Comparison of ENCODE assay signal across 1 cellular context in genomic region chr11:65083834-65084597, GRCh38.
TF ChIP-seq lines count a peak whose summit lies in the region.

CDCA5 (minus strand) TSS chr11:65084040; CDS start chr11:65083978, 62 bp downstream.
ZFPL1 (plus strand) TSS chr11:65084222; CDS start chr11:65084699, 477 bp downstream.

TF ChIP-seq in HepG2, 621 proteins besides CTCF, POLR2A, EP300 and RAD21 (continued from another document and continues in another):
- TF ChIP-seq ZNF318 (CRISPR knock-in tag; IDR thresholded peaks at IDR 0.05) (no peak), HNF1A (IDR thresholded peaks at IDR 0.05; ENCODE audit: low read depth) (no peak), HNF1A (CRISPR knock-in tag; IDR thresholded peaks at IDR 0.05; ENCODE audit: borderline replicate concordance) (peak; percentile 69; the same call in 1 of the 2 replicates), KDM3A (CRISPR knock-in tag; IDR thresholded peaks at IDR 0.05; ENCODE audit: low read depth) (peak; percentile 46; the same call in 1 of the 2 replicates), ZBTB33 (CRISPR knock-in tag; IDR thresholded peaks at IDR 0.05) (peak; percentile 59; the same call in 1 of the 2 replicates), ZNF274 (CRISPR knock-in tag; IDR thresholded peaks at IDR 0.05) (0 out of 2 replicates have a peak, but pooled peaks have one; percentile 47), DRAP1 (CRISPR knock-in tag; IDR thresholded peaks at IDR 0.05) (peak; percentile 59; the same call in 1 of the 2 replicates), SIN3B (IDR thresholded peaks at IDR 0.05; ENCODE audit: low read length) (peak; percentile 100), FOXM1 (CRISPR knock-in tag; IDR thresholded peaks at IDR 0.05) (no peak), ZNF782 (CRISPR knock-in tag; IDR thresholded peaks at IDR 0.05; ENCODE audit: borderline replicate concordance) (no peak), GATAD1 (CRISPR knock-in tag; IDR thresholded peaks at IDR 0.05) (peak; percentile 100), NBN (conservative IDR thresholded peaks at IDR 0.05) (no peak), TCF12 (IDR thresholded peaks at IDR 0.05) (no peak), TCF12 (CRISPR knock-in tag; IDR thresholded peaks at IDR 0.05) (no peak), BRCA1 (CRISPR knock-in tag; IDR thresholded peaks at IDR 0.05) (0 out of 2 replicates have a peak, but pooled peaks have one; percentile 48), ZFP91 (CRISPR knock-in tag; IDR thresholded peaks at IDR 0.05; ENCODE audit: borderline replicate concordance) (peak; percentile 90; the same call in 1 of the 2 replicates), CENPT (CRISPR knock-in tag; IDR thresholded peaks at IDR 0.05; ENCODE audit: low read depth) (0 out of 2 replicates have a peak, but pooled peaks have one; percentile 38), ZNF451 (CRISPR knock-in tag; IDR thresholded peaks at IDR 0.05) (peak; percentile 78; the same call in 1 of the 2 replicates), HNF4G (IDR thresholded peaks at IDR 0.05; ENCODE audit: borderline replicate concordance, low read depth, low read length) (peak; percentile 0; the same call in 1 of the 2 replicates), HNF4G (CRISPR knock-in tag; IDR thresholded peaks at IDR 0.05; ENCODE audit: borderline replicate concordance, low read depth) (0 out of 2 replicates have a peak, but pooled peaks have one; percentile 25), MED1 (CRISPR knock-in tag; IDR thresholded peaks at IDR 0.05) (peak; percentile 73), GFI1 (CRISPR knock-in tag; IDR thresholded peaks at IDR 0.05; ENCODE audit: borderline replicate concordance) (no peak; the same call in 1 of the 2 replicates), ATF6 (CRISPR knock-in tag; conservative IDR thresholded peaks at IDR 0.05) (peak; percentile 36; the same call in 1 of the 2 replicates), ZNF10 (CRISPR knock-in tag; IDR thresholded peaks at IDR 0.05; ENCODE audit: borderline replicate concordance, low read depth) (no peak), ZNF567 (CRISPR knock-in tag; IDR thresholded peaks at IDR 0.05; ENCODE audit: borderline replicate concordance) (peak; percentile 81; the same call in 1 of the 2 replicates), FIP1L1 (IDR thresholded peaks at IDR 0.05; ENCODE audit: borderline replicate concordance, insufficient read depth, low read depth, low read length) (no peak), TFE3 (CRISPR knock-in tag; IDR thresholded peaks at IDR 0.05) (peak; percentile 25; the same call in 1 of the 2 replicates), IRF2 (CRISPR knock-in tag; IDR thresholded peaks at IDR 0.05) (peak; percentile 89), RNF2 (conservative IDR thresholded peaks at IDR 0.05; ENCODE audit: low read depth) (no peak), ZBTB3 (CRISPR knock-in tag; IDR thresholded peaks at IDR 0.05; ENCODE audit: borderline replicate concordance, low read depth) (peak; percentile 83; the same call in 1 of the 2 replicates), ZNF205 (CRISPR knock-in tag; IDR thresholded peaks at IDR 0.05) (peak; percentile 75), ZNF3 (CRISPR knock-in tag; IDR thresholded peaks at IDR 0.05) (no peak), HDAC1 (CRISPR knock-in tag; IDR thresholded peaks at IDR 0.05) (peak; percentile 100), ZFP36 (IDR thresholded peaks at IDR 0.05; ENCODE audit: borderline replicate concordance, low read depth, low read length, partially characterized antibody) (no peak), ZNF709 (CRISPR knock-in tag; IDR thresholded peaks at IDR 0.05) (peak; percentile 41; the same call in 1 of the 2 replicates), HCFC1 (IDR thresholded peaks at IDR 0.05; ENCODE audit: low read depth, low read length) (peak; percentile 78), E2F2 (CRISPR knock-in tag; IDR thresholded peaks at IDR 0.05; ENCODE audit: borderline replicate concordance) (peak; percentile 73), PITX1 (CRISPR knock-in tag; IDR thresholded peaks at IDR 0.05) (no peak)
